In the genomic region with DNA sequence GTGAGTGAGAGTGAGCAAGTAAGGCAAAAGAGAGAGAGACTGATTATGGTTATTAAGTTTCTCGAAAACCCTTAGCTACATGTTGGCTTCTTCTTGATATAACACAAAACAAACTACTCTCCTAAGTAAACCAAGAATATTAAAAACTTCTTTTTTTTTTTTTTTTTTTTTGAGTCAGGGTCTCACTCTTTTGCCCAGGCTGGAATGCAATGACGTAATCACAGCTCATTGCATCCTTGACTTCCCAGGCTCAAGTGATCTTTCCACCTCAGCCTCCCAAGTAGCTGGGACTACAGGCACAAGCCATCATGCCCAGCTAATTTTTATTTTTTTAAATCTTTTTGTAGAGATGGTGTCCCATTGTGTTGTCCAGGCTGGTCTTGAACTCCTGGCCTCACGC, we compare ENCODE assay signal across 27 cellular contexts.
"Had no signal": no experiment of that assay in that cellular context is flagged by ENCODE, and none has a peak within 500 bp of the region (broad histone marks: within the 10 kb centered on the region; RNA-seq: fewer than 3 reads in every experiment).

No MANE protein-coding gene starts in this region.

- H3K27ac ChIP-seq: stomach, suprapubic skin, testis, thoracic aorta, thyroid gland, tibial artery, tibial nerve, transverse colon, upper lobe of left lung, upper lobe of right lung, uterus, vagina had no signal

- H3K4me1 ChIP-seq: stomach, suprapubic skin, testis, thyroid gland, transverse colon, upper lobe of left lung, upper lobe of right lung, uterus, vagina had no signal

- H3K27me3 ChIP-seq: stomach, suprapubic skin, testis, thyroid gland, tibial artery, tibial nerve, transverse colon, upper lobe of left lung, upper lobe of right lung, uterus, vagina had no signal

- H3K9me3 ChIP-seq: stomach, suprapubic skin, testis, thoracic aorta, thyroid gland, tibial artery, tibial nerve, transverse colon, upper lobe of left lung, upper lobe of right lung, uterus, vagina had no signal

- H3K36me3 ChIP-seq: stomach, suprapubic skin, thoracic aorta, thyroid gland, tibial artery, tibial nerve, transverse colon, upper lobe of left lung, upper lobe of right lung, uterus, vagina had no signal

- ATAC-seq: stimulated activated effector memory CD8-positive, alpha-beta T cell treated with anti-CD3 and anti-CD28 coated beads, Interleukin-12 subunit alpha, Interleukin-12 subunit beta, amount 100 ng/mL, for 72 hours; stimulated activated memory B cell treated with anti-CD40 and anti-IgM and Interleukin-4, amounts not matched to agents 10 μg/mL and 1 μg/mL and 100 μg/mL, for 72 hours; stimulated activated naive B cell treated with anti-CD40 and anti-IgM and Interleukin-4, amounts not matched to agents 10 μg/mL and 1 μg/mL and 100 μg/mL, for 72 hours; stimulated activated naive CD8-positive, alpha-beta T cell treated with anti-CD3 and anti-CD28 coated beads, Interleukin-15, amount 100 ng/mL, for 72 hours; stimulated activated naive CD8-positive, alpha-beta T cell treated with anti-CD3 and anti-CD28 coated beads, Interleukin-15, Interleukin-2, amounts not matched to agents 100 U/mL and 50 U/mL, for 24 hours; upper lobe of right lung had no signal

- H3K4me3 ChIP-seq: stomach, suprapubic skin, testis, thoracic aorta, thyroid gland, tibial artery, tibial nerve, transverse colon, upper lobe of left lung, upper lobe of right lung, uterus, vagina had no signal

- DNase-seq: stimulated activated CD4-positive, alpha-beta T cell treated with anti-CD3 and anti-CD28 coated beads, Interleukin-2, amount 100 ng/mL, for 48 hours; stimulated activated CD4-positive, alpha-beta T cell treated with anti-CD3 and anti-CD28 coated beads, Interleukin-4, amount 100 ng/mL, for 1 hour; stimulated activated CD4-positive, alpha-beta T cell treated with anti-CD3 and anti-CD28 coated beads, Interleukin-4, amount 100 ng/mL, for 24 hours; stimulated activated CD4-positive, alpha-beta T cell treated with anti-CD3 and anti-CD28 coated beads, Interleukin-4, amount 100 ng/mL, for 4 hours; stimulated activated CD8-positive, alpha-beta memory T cell treated with anti-CD3 and anti-CD28 coated beads, Interleukin-4, amount 100 ng/mL, for 48 hours; stimulated activated naive B cell treated with anti-CD40 and anti-IgM and Interleukin-4, amounts not matched to agents 10 μg/mL and 1 μg/mL and 100 μg/mL, for 72 hours; stimulated activated naive CD4-positive, alpha-beta T cell; stimulated activated naive CD4-positive, alpha-beta T cell treated with Interleukin-2 at 50 U/mL for 16 hours; stimulated activated naive CD8-positive, alpha-beta T cell treated with anti-CD3 and anti-CD28 coated beads, Interleukin-15, amount 100 ng/mL, for 72 hours; stimulated activated naive CD8-positive, alpha-beta T cell treated with anti-CD3 and anti-CD28 coated beads, Interleukin-15, Interleukin-2, amounts not matched to agents 100 U/mL and 50 U/mL, for 24 hours; stomach; substantia nigra; testis; thyroid gland; tibial artery; transverse colon; trophoblast cell; upper lobe of left lung; upper lobe of right lung; uterus had no signal

- FAIRE-seq: urothelium cell line had no signal
